ENCODE assay signal across 29 cellular contexts in the genomic region with DNA sequence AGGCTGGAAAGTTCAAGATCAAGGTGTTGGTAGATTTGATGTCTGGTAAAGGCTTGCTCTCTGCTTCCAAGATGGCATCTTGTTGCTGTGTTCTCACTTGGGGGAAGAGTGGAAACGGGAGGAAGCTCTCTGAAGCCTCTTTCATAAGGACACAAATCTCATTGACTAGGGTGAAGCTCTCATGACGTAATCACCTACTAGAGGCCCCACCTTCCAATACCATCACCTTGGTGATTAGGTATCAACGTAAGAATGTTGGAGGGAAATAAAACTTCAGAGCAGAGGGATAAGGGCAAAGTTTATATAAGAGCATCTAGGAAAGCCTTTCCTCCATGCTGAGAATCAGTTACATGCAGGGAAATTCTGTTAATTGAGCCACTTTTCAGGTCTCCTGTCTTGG.
"Had no signal": no experiment of that assay in that cellular context is flagged by ENCODE, and none has a peak within 500 bp of the region (broad histone marks: within the 10 kb centered on the region; RNA-seq: fewer than 3 reads in every experiment).

No MANE protein-coding gene starts in this region.

- H3K4me1 ChIP-seq: ascending aorta had no signal

- H3K27me3 ChIP-seq: ascending aorta, brain microvascular endothelial cell, dorsolateral prefrontal cortex had no signal

- FAIRE-seq: bronchial epithelial cell, frontal cortex had no signal

- H3K9me3 Mint-ChIP-seq: activated CD4-positive, alpha-beta memory T cell treated with anti-CD3 and anti-CD28 coated beads for 36 hours; activated naive CD4-positive, alpha-beta T cell treated with anti-CD3 and anti-CD28 coated beads, Interleukin-2, amount 50 U/mL, for 24 hours; central memory CD8-positive, alpha-beta T cell; dendritic cell treated with granulocyte-macrophage colony-stimulating factor and Interleukin-4, amounts not matched to agents 40 ng/mL and 50 ng/mL, for 4 days had no signal

- H3K27ac Mint-ChIP-seq: activated CD4-positive, alpha-beta memory T cell treated with anti-CD3 and anti-CD28 coated beads for 36 hours; activated CD4-positive, alpha-beta T cell treated with anti-CD3 and anti-CD28 coated beads for 36 hours; activated CD4-positive, alpha-beta T cell treated with anti-CD3 and anti-CD28 coated beads, Interleukin-2, amount 10 ng/mL, durations not matched to agents 24 days and 14 days; activated CD8-positive, alpha-beta memory T cell treated with anti-CD3 and anti-CD28 coated beads, Interleukin-2, amount 10 ng/mL, durations not matched to agents 7 days and 5 days; activated CD8-positive, alpha-beta T cell treated with anti-CD3 and anti-CD28 coated beads, Interleukin-2, amount 10 ng/mL, durations not matched to agents 7 days and 5 days; activated naive CD4-positive, alpha-beta T cell treated with anti-CD3 and anti-CD28 coated beads for 36 hours; activated naive CD4-positive, alpha-beta T cell treated with anti-CD3 and anti-CD28 coated beads, Interleukin-2, amount 50 U/mL, for 24 hours; activated naive CD8-positive, alpha-beta T cell treated with anti-CD3 and anti-CD28 coated beads, Interleukin-2, amount 10 ng/mL, durations not matched to agents 7 days and 5 days; activated T-helper 1 cell treated with anti-CD3 and anti-CD28 coated beads, Interleukin-12 subunit alpha, Interleukin-12 subunit beta, Interleukin-2, Interleukin-4 antibody, amounts not matched to agents 30 ng/mL and 10 ng/mL and 1 ng/mL, durations not matched to agents 14 hours and 24 hours and 36 hours; activated T-helper 2 cell treated with anti-CD3 and anti-CD28 coated beads, Interferon-gamma antibody, Interleukin-2, Interleukin-4, amounts not matched to agents 10 μg/mL and 5 μg/mL and 100 μg/mL, durations not matched to agents 14 hours and 24 hours and 36 hours; dendritic cell treated with granulocyte-macrophage colony-stimulating factor and Interleukin-4, amounts not matched to agents 40 ng/mL and 50 ng/mL, for 4 days; endodermal cell had no signal

- ATAC-seq: activated CD4-positive, alpha-beta T cell treated with anti-CD3 and anti-CD28 coated beads for 36 hours; activated CD8-positive, alpha-beta memory T cell treated with anti-CD3 and anti-CD28 coated beads, Interleukin-2, amount 10 ng/mL, durations not matched to agents 7 days and 5 days; activated CD8-positive, alpha-beta T cell treated with anti-CD3 and anti-CD28 coated beads, Interleukin-2, amount 10 ng/mL, durations not matched to agents 7 days and 5 days; esophagus mucosa had no signal

- H3K36me3 Mint-ChIP-seq: activated CD4-positive, alpha-beta memory T cell treated with anti-CD3 and anti-CD28 coated beads for 36 hours; activated naive CD4-positive, alpha-beta T cell treated with anti-CD3 and anti-CD28 coated beads, Interleukin-2, amount 50 U/mL, for 24 hours; activated naive CD8-positive, alpha-beta T cell treated with anti-CD3 and anti-CD28 coated beads, Interleukin-2, amount 10 ng/mL, durations not matched to agents 7 days and 5 days had no signal

- H3K4me3 ChIP-seq: ascending aorta, coronary artery, dorsolateral prefrontal cortex had no signal

- H3K9me3 ChIP-seq: ascending aorta had no signal

- H3K36me3 ChIP-seq: ascending aorta, brain microvascular endothelial cell had no signal

- DNase-seq: activated CD4-positive, alpha-beta memory T cell treated with anti-CD3 and anti-CD28 coated beads for 36 hours; activated CD4-positive, alpha-beta T cell treated with anti-CD3 and anti-CD28 coated beads for 36 hours; activated CD4-positive, alpha-beta T cell treated with anti-CD3 and anti-CD28 coated beads, Interleukin-2, amount 10 ng/mL, durations not matched to agents 24 days and 14 days; activated CD4-positive, CD25-positive, alpha-beta regulatory T cell; activated CD4-positive, CD25-positive, alpha-beta regulatory T cell treated with anti-CD3 and anti-CD28 coated beads, Interleukin-2, amount 50 U/mL, for 72 hours; activated CD8-positive, alpha-beta memory T cell treated with anti-CD3 and anti-CD28 coated beads, Interleukin-2, amount 10 ng/mL, durations not matched to agents 7 days and 5 days; activated CD8-positive, alpha-beta memory T cell treated with anti-CD3 and anti-CD28 coated beads, Interleukin-2, amount 50 U/mL, for 4 hours; activated CD8-positive, alpha-beta T cell treated with anti-CD3 and anti-CD28 coated beads, Interleukin-2, amount 10 ng/mL, durations not matched to agents 7 days and 5 days; activated effector memory CD4-positive, alpha-beta T cell treated with anti-CD3 and anti-CD28 coated beads, Interleukin-2, amount 50 U/mL, for 16 hours; activated naive CD4-positive, alpha-beta T cell treated with anti-CD3 and anti-CD28 coated beads for 36 hours; activated naive CD8-positive, alpha-beta T cell treated with anti-CD3 and anti-CD28 coated beads, Interleukin-2, amount 10 ng/mL, durations not matched to agents 7 days and 5 days; activated T-cell treated with anti-CD3 and anti-CD28 coated beads, Interleukin-2, amount 50 U/mL, for 1 hour; activated T-cell treated with anti-CD3 and anti-CD28 coated beads, Interleukin-2, amount 50 U/mL, for 48 hours; brain microvascular endothelial cell; dorsolateral prefrontal cortex; effector memory CD4-positive, alpha-beta T cell; endodermal cell; foreskin fibroblast; T-helper 2 cell had no signal

- H3K27ac ChIP-seq: ascending aorta, brain microvascular endothelial cell, coronary artery, dorsolateral prefrontal cortex had no signal
